8 cellular contexts compared by ENCODE assay signal in genomic region chr14:95527392-95528002, GRCh38. TPM values are rescaled to one million over a fixed set of nuclear protein-coding genes. Genes with fewer than 3 reads are reported as not detected.
DNase-seq lines count a peak whose midpoint lies in the region; ATAC-seq and TF ChIP-seq lines count a peak whose summit lies in the region.

No MANE protein-coding gene starts in this region.

- WGBS in ovary, 3 donors, result 45 to 51% (median 50%) methylated on average over 4 of the region's 4 CpGs

- no peaks in the 10 kb centered on the region for H3K36me3 ChIP-seq in ovary

- TF ChIP-seq EP300 in ovary (IDR thresholded peaks at IDR 0.05), result no peak

- H3K4me1 ChIP-seq in ovary (ENCODE audit: insufficient read depth), result peaks cover 21% of the 10 kb centered on the region

- ATAC-seq in GM19467 (IDR thresholded peaks at IDR 0.05; ENCODE audit: unreplicated experiment) (no peak), GM18868 (IDR thresholded peaks at IDR 0.05; ENCODE audit: unreplicated experiment) (no peak)

- no peak overlapping the region for H3K27ac ChIP-seq in 22Rv1
- H3K27ac ChIP-seq in ovary, result peak overlapping the region in 1 of 2 donors; percentile 62

- DNase-seq in GM12865 (ENCODE audit: low read depth) (peak; percentile 59), NCI-H748 (lab: John Stamatoyannopoulos, UW; ENCODE audit: unreplicated experiment) (peak; percentile 44), fibroblast of peridontal ligament (ENCODE audit: extremely low read depth) (peak; percentile 95), ovary (peak in 3 of 5 donors; percentile 69 to 87 (median 70))
- peak; percentile 37 for DNase-seq in activated T-cell treated with anti-CD3 and anti-CD28 coated beads, Interleukin-2, amount 50 U/mL, for 1 hour

- H3K27me3 ChIP-seq in ovary, result no peaks in the 10 kb centered on the region

- H3K4me3 ChIP-seq in GM12865 (ENCODE audit: low read depth, low read length) (no peak overlapping the region), ovary (no peak overlapping the region)

- H3K9me3 ChIP-seq in ovary, result no peaks in the 10 kb centered on the region

- peak; percentile 82 for TF ChIP-seq CTCF in 22Rv1 (IDR thresholded peaks at IDR 0.05)
- TF ChIP-seq CTCF in GM12865 (IDR thresholded peaks at IDR 0.05; ENCODE audit: insufficient read depth, low read depth, low read length, missing control alignments), result peak; percentile 63
- peak; percentile 79 to 93 (median 88) for TF ChIP-seq CTCF in ovary (IDR thresholded peaks at IDR 0.05)

- TF ChIP-seq POLR2A in ovary (IDR thresholded peaks at IDR 0.05), result no peak

- intact Hi-C loops in ovary (cut with DNase I), result loop anchor here in 3 of 4 donors (5.0 to 10.0 kb wide), 2 partner anchors 53 to 85 kb away; no protein-coding TSS in a partner anchor

RNA-seq across cellular contexts. Expression of gene GLRX5, which starts 7.4 kb away (rescaled TPM):
- 10 to 100 TPM; 38.0 to 49.2 (median 41.7) TPM for total RNA-seq in ovary
- polyA plus RNA-seq in ovary, result 100 to 1,000 TPM in 1 of 2 donors, 10 to 100 TPM in 1; 52.6 to 105 TPM

RNA-seq across cellular contexts. Expression of gene SYNE3, which starts 11.0 kb away (rescaled TPM):
- 10 to 100 TPM in 5 of 7 donors, 1 to 10 TPM in 2; 6.4 to 26.0 (median 14.9) TPM for total RNA-seq in ovary
- polyA plus RNA-seq in ovary, result 1 to 10 TPM; 3.7 to 5.1 TPM

Comparison
In these comparisons a context has a peak if more than half of its experiments do, and no peak if none do; other contexts are left out.
1. DNase-seq: peak in every context shown above with its lines; median percentile 95 in fibroblast of peridontal ligament; 70 in ovary; 59 in GM12865; 44 in NCI-H748; 37 in activated T-cell treated with anti-CD3 and anti-CD28 coated beads, Interleukin-2, amount 50 U/mL, for 1 hour.